7 cellular contexts compared by ENCODE assay signal in the genomic region with DNA sequence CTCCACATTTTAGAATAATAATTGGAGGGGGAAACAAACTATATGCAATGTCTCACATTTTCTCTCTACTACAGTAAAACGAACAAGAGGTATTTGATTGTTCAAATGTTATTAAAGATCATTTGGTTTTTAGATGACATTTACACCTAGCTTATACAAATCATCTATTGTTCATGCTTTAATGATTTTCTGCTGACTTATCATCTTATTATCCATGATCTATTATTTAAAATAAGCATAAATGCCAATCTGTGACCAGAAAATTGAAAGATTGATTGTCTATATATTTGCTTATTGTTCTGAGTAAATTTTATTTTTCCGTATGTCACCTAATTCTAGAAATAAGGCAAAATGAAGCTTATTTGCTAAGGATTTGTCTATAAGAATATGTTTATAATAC.
"Had no signal": no experiment of that assay in that cellular context is flagged by ENCODE, and none has a peak within 500 bp of the region (broad histone marks: within the 10 kb centered on the region; RNA-seq: fewer than 3 reads in every experiment).

No MANE protein-coding gene starts in this region.

- H3K27ac ChIP-seq: GM23248, HL-60 had no signal

- H3K4me3 ChIP-seq: GM23248 had no signal

- H3K9ac ChIP-seq: GM23248 had no signal

- H2AFZ ChIP-seq: GM23248 had no signal

- DNase-seq: GM23248, H9, HCEC 1CT, KG1 had no signal

- FAIRE-seq: H1, H54 had no signal
